In genomic region chr14:36805116-36805515, GRCh38 we compare ENCODE assay signal across 2 cellular contexts.
TF ChIP-seq lines count a peak whose summit lies in the region.

No MANE protein-coding gene starts in this region.

TF ChIP-seq in GM23338, 12 proteins besides CTCF, POLR2A, EP300 and RAD21 (continued from another document):
- TF ChIP-seq REST (IDR thresholded peaks at IDR 0.05; ENCODE audit: unreplicated experiment) (no peak), ZNF462 (CRISPR knock-in tag; IDR thresholded peaks at IDR 0.05) (no peak), NANOG (IDR thresholded peaks at IDR 0.05; ENCODE audit: borderline replicate concordance) (no peak), ZNF114 (CRISPR knock-in tag; IDR thresholded peaks at IDR 0.05) (no peak), EZH2 (IDR thresholded peaks at IDR 0.05; ENCODE audit: low read depth, unreplicated experiment) (no peak), JUNB (IDR thresholded peaks at IDR 0.05; ENCODE audit: unreplicated experiment) (no peak), EZH2phosphoT487 (IDR thresholded peaks at IDR 0.05; ENCODE audit: unreplicated experiment) (no peak), CREB1 (CRISPR knock-in tag; IDR thresholded peaks at IDR 0.05; ENCODE audit: low read depth) (no peak), STAT1 (IDR thresholded peaks at IDR 0.05; ENCODE audit: unreplicated experiment) (no peak)

TF ChIP-seq in WTC11, 78 proteins besides CTCF, POLR2A, EP300 and RAD21 (continued from another document):
- TF ChIP-seq USF2 (CRISPR knock-in tag; IDR thresholded peaks at IDR 0.05) (no peak), AR (CRISPR knock-in tag; IDR thresholded peaks at IDR 0.05) (no peak), TP53 (CRISPR knock-in tag; IDR thresholded peaks at IDR 0.05) (no peak), RELA (CRISPR knock-in tag; IDR thresholded peaks at IDR 0.05; ENCODE audit: borderline replicate concordance) (no peak), ZNF219 (CRISPR knock-in tag; IDR thresholded peaks at IDR 0.05; ENCODE audit: borderline replicate concordance) (no peak)
